In the genomic region with DNA sequence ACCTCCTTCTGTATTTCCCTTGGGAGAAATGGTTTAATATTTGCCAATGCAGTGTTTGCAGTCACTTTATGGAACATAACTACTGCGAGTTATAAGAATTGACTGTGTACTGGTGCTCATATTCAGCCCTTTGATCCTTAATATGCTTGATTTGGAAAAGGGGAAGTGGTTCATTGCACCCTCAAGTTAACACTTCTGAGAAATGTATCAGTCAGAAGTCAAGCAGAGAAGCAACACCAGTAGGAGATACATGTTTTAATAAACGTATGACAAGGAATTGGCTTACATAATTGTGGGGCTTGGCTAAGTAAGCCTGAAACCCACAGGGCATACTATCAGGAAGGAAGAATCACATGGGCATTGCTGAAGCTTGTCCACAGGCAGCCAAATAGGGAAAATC, we compare ENCODE assay signal across 22 cellular contexts.
"Had no signal": no experiment of that assay in that cellular context is flagged by ENCODE, and none has a peak within 500 bp of the region (broad histone marks: within the 10 kb centered on the region; RNA-seq: fewer than 3 reads in every experiment).

No MANE protein-coding gene starts in this region.

- H3K27me3 ChIP-seq: adrenal gland, gastrocnemius medialis, heart right ventricle, left lung, upper lobe of right lung had no signal

- H3K4me3 ChIP-seq: adrenal gland, coronary artery, gastrocnemius medialis, heart right ventricle, left lung, psoas muscle, spleen, upper lobe of right lung had no signal

- H3K36me3 ChIP-seq: adrenal gland, gastrocnemius medialis, heart right ventricle, left lung, spleen, upper lobe of right lung, WERI-Rb-1 had no signal

- H3K9me3 ChIP-seq: adrenal gland, gastrocnemius medialis, psoas muscle, upper lobe of right lung had no signal

- H3K4me1 ChIP-seq: adrenal gland, gastrocnemius medialis, left lung, psoas muscle had no signal

- ATAC-seq: activated T-helper 17 cell treated with anti-CD3 and anti-CD28 coated beads, Interleukin-2, amount 50 U/mL, for 72 hours; gastrocnemius medialis; heart right ventricle; left lung; psoas muscle; sciatic nerve; upper lobe of right lung had no signal

- H3K27ac ChIP-seq: adrenal gland, coronary artery, gastrocnemius medialis, heart right ventricle, left lung, psoas muscle, spleen, upper lobe of right lung, WERI-Rb-1 had no signal

- DNase-seq: activated CD4-positive, alpha-beta T cell treated with anti-CD3 and anti-CD28 coated beads for 48 hours; activated naive CD4-positive, alpha-beta T cell treated with anti-CD3 and anti-CD28 coated beads for 36 hours; activated T-cell treated with anti-CD3 and anti-CD28 coated beads for 4 hours; adrenal gland; caudate nucleus; effector CD4-positive, alpha-beta T cell; gastrocnemius medialis; heart right ventricle; islet precursor cell; left lung; mesenchymal stem cell; nephron progenitor cell; psoas muscle; spleen; stimulated activated CD4-positive, alpha-beta T cell treated with anti-CD3 and anti-CD28 coated beads, Interleukin-2, amount 100 ng/mL, for 24 hours; stimulated activated naive CD4-positive, alpha-beta T cell treated with Interleukin-2 at 50 U/mL for 16 hours; T1000; upper lobe of right lung; WERI-Rb-1 had no signal
